ENCODE assay signal across 15 cellular contexts in the genomic region with DNA sequence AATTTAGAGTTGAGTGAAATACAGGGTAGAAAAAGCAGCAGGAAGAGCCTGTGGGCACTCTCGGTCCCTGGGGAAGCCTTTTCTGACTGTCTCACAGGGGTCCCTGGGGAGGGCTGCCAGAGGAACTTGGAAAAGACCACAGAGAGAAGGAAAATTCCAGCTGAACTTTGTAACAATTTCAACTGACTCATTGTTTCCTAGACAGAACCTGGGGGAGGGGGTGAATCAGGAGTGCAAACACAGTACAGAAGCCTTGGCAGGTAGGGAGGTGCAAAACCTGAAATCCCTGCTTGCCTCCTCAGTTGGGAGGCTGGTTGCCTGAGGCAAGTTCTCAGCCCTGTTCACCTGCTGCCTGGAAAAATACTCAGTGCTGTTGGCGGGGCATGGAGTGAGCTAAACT.
DNase-seq lines count a peak whose midpoint lies in the region; ATAC-seq, FAIRE-seq and TF ChIP-seq lines count a peak whose summit lies in the region.
"Had no signal": no experiment of that assay in that cellular context is flagged by ENCODE, and none has a peak within 500 bp of the region (broad histone marks: within the 10 kb centered on the region; RNA-seq: fewer than 3 reads in every experiment).

No MANE protein-coding gene starts in this region.

- TF ChIP-seq POLR2A in body of pancreas (IDR thresholded peaks at IDR 0.05) (no peak), erythroblast (IDR thresholded peaks at IDR 0.05; ENCODE audit: low read length) (no peak)

- H3K27ac ChIP-seq in body of pancreas (no peak overlapping the region), hepatocyte (peak overlapping the region; percentile 72)
- H3K27ac ChIP-seq: heart right ventricle, neutrophil, tibial nerve had no signal

- peaks cover 0 to 6% (median 0%) of the 10 kb centered on the region in 3 donors for H3K9me3 ChIP-seq in body of pancreas
- peaks cover 10% of the 10 kb centered on the region for H3K9me3 ChIP-seq in hepatocyte (ENCODE audit: low read depth)

- H3K36me3 ChIP-seq in body of pancreas (replicated peaks in 1 of 2; ENCODE audit: insufficient read depth in 1 of 2, low read depth in 2 of 2) (no peaks in the 10 kb centered on the region), hepatocyte (replicated peaks; ENCODE audit: insufficient read depth, low read depth) (no peaks in the 10 kb centered on the region)
- H3K36me3 ChIP-seq: heart right ventricle, neutrophil had no signal

- WGBS in body of pancreas, 2 donors: 88 to 91% methylated on average over 2 of the region's 2 CpGs
- WGBS in hepatocyte (ENCODE audit: low lambda C conversion rate, missing lambda C conversion rate): 56% methylated on average over 2 of the region's 2 CpGs

- H3K79me2 ChIP-seq in hepatocyte: no peaks in the 10 kb centered on the region

- H3K4me2 ChIP-seq in hepatocyte: peak overlapping the region; percentile 46

- H3K4me3 ChIP-seq in body of pancreas (no peak overlapping the region), hepatocyte (no peak overlapping the region)
- H3K4me3 ChIP-seq: heart right ventricle, lung, tibial nerve had no signal

- ATAC-seq in body of pancreas (peak; percentile 30), HG02798 (IDR thresholded peaks at IDR 0.05; ENCODE audit: poor library complexity, unreplicated experiment) (no peak), GM18519 (IDR thresholded peaks at IDR 0.05; ENCODE audit: low FRiP score, unreplicated experiment) (no peak)
- ATAC-seq: activated naive CD8-positive, alpha-beta T cell treated with anti-CD3 and anti-CD28 coated beads, Interleukin-2, amount 50 U/mL, for 24 hours had no signal

- no peak for TF ChIP-seq CTCF in body of pancreas (IDR thresholded peaks at IDR 0.05)
- TF ChIP-seq CTCF in hepatocyte (IDR thresholded peaks at IDR 0.05; ENCODE audit: poor library complexity): no peak

- H3K27me3 ChIP-seq in body of pancreas (no peaks in the 10 kb centered on the region), hepatocyte (no peaks in the 10 kb centered on the region)
- H3K27me3 ChIP-seq: heart right ventricle, neutrophil, tibial nerve had no signal

- H2AFZ ChIP-seq in hepatocyte: no peak overlapping the region

- no peaks in the 10 kb centered on the region for H4K20me1 ChIP-seq in hepatocyte (ENCODE audit: insufficient read depth, poor library complexity, severe bottlenecking)

- DNase-seq in NCI-H2081 (lab: John Stamatoyannopoulos, UW) (peak; percentile 7 to 15), NCI-H2081 treated with DMSO at 0.1 percent for 48 hours (lab: John Stamatoyannopoulos, UW) (no peak), body of pancreas (no peak), hepatocyte (ENCODE audit: low spot score) (peak; percentile 57), urothelium cell line (ENCODE audit: low spot score) (peak; percentile 37), erythroblast (lab: John Stamatoyannopoulos, UW) (no peak)
- DNase-seq: activated naive CD8-positive, alpha-beta T cell treated with anti-CD3 and anti-CD28 coated beads, Interleukin-2, amount 50 U/mL, for 24 hours; heart right ventricle; NCI-H1930 had no signal

- H3K4me1 ChIP-seq in body of pancreas: no peaks in the 10 kb centered on the region
- peaks cover 6% of the 10 kb centered on the region for H3K4me1 ChIP-seq in hepatocyte (ENCODE audit: insufficient read depth)
- H3K4me1 ChIP-seq: tibial nerve had no signal

- H3K9me2 ChIP-seq in hepatocyte (replicated peaks; ENCODE audit: insufficient read depth): no peaks in the 10 kb centered on the region

- FAIRE-seq in urothelium cell line (lab: Jason Lieb, UNC): no peak
- FAIRE-seq: H1 had no signal

- intact Hi-C loops in body of pancreas (cut with DNase I): no loop called here

Comparison
In these comparisons a context has a peak if more than half of its experiments do, and no peak if none do; other contexts are left out.
1. DNase-seq: peak in NCI-H2081 (2 of 2), hepatocyte (single experiment) and urothelium cell line (single experiment); none in NCI-H2081 treated with DMSO at 0.1 percent for 48 hours (single experiment), body of pancreas (0 of 4) and erythroblast (0 of 2).